ENCODE assay signal across 1 cellular context in the genomic region with DNA sequence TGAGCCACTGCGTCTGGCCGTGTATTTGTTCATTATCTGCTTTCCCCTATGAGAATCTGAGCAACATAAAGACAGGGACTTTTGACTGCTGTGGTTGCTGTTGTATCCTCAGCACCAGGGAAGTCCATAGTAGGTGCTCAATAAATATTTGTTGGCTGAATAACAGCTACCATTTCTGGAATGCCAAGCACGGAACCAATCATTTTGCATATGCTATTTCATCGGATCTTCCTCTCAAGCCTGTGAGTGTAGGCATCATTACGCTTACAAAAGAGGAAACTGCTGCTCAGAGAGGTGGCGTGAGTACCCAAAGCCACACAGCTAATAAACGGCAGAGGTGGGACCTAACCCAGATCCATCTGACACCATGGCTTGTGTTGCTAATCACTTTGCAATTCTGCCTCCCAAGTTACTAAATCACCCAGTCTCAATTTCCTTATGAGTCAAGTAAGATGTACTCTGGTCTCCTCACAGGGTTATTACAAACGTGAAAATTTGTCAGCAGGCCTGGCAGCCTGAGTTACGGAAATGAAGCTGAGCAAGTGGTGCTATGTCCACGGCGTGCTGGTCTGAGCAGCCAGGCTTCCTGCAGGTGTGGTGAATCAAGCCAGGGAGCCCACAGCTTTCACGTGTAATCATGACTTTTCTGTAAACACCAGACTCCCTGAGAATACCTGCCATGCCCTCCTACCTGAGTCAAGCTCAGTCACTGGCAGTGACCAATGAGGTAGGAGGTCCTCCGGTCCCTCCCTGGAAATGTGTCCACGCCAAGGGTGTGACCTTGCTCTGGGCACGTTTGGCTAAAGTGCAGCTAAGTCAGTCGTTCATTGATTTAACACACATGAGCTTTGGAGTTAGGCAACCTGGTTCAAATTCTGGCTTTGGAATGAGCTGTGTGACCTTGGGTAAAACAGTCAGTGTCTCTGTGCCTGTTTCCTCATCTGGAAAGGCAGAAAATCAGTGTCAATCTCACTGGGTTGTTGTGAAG.
TF ChIP-seq lines count a peak whose summit lies in the region.

No MANE protein-coding gene starts in this region.

TF ChIP-seq in HepG2, 621 proteins besides CTCF, POLR2A, EP300 and RAD21 (continued from another document):
- TF ChIP-seq ZNF574 (CRISPR knock-in tag; IDR thresholded peaks at IDR 0.05), result no peak
- peak; percentile 55; the same call in 1 of the 2 replicates for TF ChIP-seq SALL1 (CRISPR knock-in tag; IDR thresholded peaks at IDR 0.05)
- TF ChIP-seq FOXA3 (CRISPR knock-in tag; IDR thresholded peaks at IDR 0.05), result 0 out of 2 replicates have a peak, but pooled peaks have one; percentile 6
- TF ChIP-seq, protein P1, sequence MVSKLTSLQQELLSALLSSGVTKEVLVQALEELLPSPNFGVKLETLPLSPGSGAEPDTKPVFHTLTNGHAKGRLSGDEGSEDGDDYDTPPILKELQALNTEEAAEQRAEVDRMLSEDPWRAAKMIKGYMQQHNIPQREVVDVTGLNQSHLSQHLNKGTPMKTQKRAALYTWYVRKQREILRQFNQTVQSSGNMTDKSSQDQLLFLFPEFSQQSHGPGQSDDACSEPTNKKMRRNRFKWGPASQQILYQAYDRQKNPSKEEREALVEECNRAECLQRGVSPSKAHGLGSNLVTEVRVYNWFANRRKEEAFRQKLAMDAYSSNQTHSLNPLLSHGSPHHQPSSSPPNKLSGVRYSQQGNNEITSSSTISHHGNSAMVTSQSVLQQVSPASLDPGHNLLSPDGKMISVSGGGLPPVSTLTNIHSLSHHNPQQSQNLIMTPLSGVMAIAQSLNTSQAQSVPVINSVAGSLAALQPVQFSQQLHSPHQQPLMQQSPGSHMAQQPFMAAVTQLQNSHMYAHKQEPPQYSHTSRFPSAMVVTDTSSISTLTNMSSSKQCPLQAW (CRISPR knock-in tag; IDR thresholded peaks at IDR 0.05), result no peak
- peak; percentile 59; the same call in 1 of the 2 replicates for TF ChIP-seq ADNP (CRISPR knock-in tag; IDR thresholded peaks at IDR 0.05)
- peak; percentile 20; the same call in 1 of the 2 replicates for TF ChIP-seq POGZ (CRISPR knock-in tag; IDR thresholded peaks at IDR 0.05)
